8 cellular contexts compared by ENCODE assay signal in genomic region chr2:238239552-238239871, GRCh38. TPM values are rescaled to one million over a fixed set of nuclear protein-coding genes. Genes with fewer than 3 reads are reported as not detected.
A peak's percentile ranks its signal among the peaks of the same experiment; 100 is the strongest.
DNase-seq lines count a peak whose midpoint lies in the region; ATAC-seq and TF ChIP-seq lines count a peak whose summit lies in the region.

No MANE protein-coding gene starts in this region.

- H3K36me3 ChIP-seq in iPS DF 6.9 (ENCODE audit: control insufficient read depth, insufficient read depth, low read length): no peaks in the 10 kb centered on the region

- TF ChIP-seq CTCF in GM12864 (IDR thresholded peaks at IDR 0.05; ENCODE audit: low read depth, low read length, missing control alignments): no peak
- no peak for TF ChIP-seq CTCF in activated B cell treated with CpG ODN at 0.5 μM for 24 hours (IDR thresholded peaks at IDR 0.05)

- intact Hi-C loops in activated B cell treated with CpG ODN at 0.5 μM for 24 hours (cut with micrococcal nuclease): loop anchor here (10.0 kb wide), 2 partner anchors 135 to 565 kb away; partner anchors contain the start of gene ESPNL

- peaks cover 10% of the 10 kb centered on the region; the same call in 1 of the 2 replicates for H3K27me3 ChIP-seq in iPS DF 6.9 (ENCODE audit: control insufficient read depth, insufficient read depth, low read length)

- H3K4me3 ChIP-seq in GM12864 (ENCODE audit: low read depth, low read length) (peak overlapping the region; percentile 56), iPS DF 6.9 (ENCODE audit: low read length) (peak overlapping the region; percentile 86)

- H3K27me3 Mint-ChIP-seq in activated B cell treated with CpG ODN at 0.5 μM for 24 hours: peaks cover 13% of the 10 kb centered on the region

- CTCF ChIA-PET in activated B cell treated with CpG ODN at 0.5 μM for 24 hours (lab: Charles Lee): no interaction called here

- no peaks in the 10 kb centered on the region for H3K9me3 ChIP-seq in iPS DF 6.9 (ENCODE audit: control insufficient read depth, insufficient read depth, low read length)

- ATAC-seq in HG02798 (IDR thresholded peaks at IDR 0.05; ENCODE audit: poor library complexity, unreplicated experiment): peak; percentile 11
- peak; percentile 22 for ATAC-seq in activated B cell treated with CpG ODN at 0.5 μM for 24 hours (ENCODE audit: low read depth)
- ATAC-seq in stimulated activated effector memory CD8-positive, alpha-beta T cell treated with anti-CD3 and anti-CD28 coated beads, Interleukin-12 subunit alpha, Interleukin-12 subunit beta, amount 100 ng/mL, for 72 hours: peak; percentile 33

- H3K4me1 ChIP-seq in iPS DF 6.9 (ENCODE audit: control insufficient read depth, insufficient read depth, low read length): peaks cover 2% of the 10 kb centered on the region

- peaks cover 4% of the 10 kb centered on the region for H3K36me3 Mint-ChIP-seq in activated B cell treated with CpG ODN at 0.5 μM for 24 hours (ENCODE audit: low read depth)
- H3K36me3 Mint-ChIP-seq in stimulated activated effector memory CD8-positive, alpha-beta T cell treated with anti-CD3 and anti-CD28 coated beads, Interleukin-12 subunit alpha, Interleukin-12 subunit beta, amount 100 ng/mL, for 72 hours: peaks cover 10% of the 10 kb centered on the region

- H3K27ac Mint-ChIP-seq in activated B cell treated with CpG ODN at 0.5 μM for 24 hours: no peak overlapping the region
- H3K27ac Mint-ChIP-seq in stimulated activated effector memory CD8-positive, alpha-beta T cell treated with anti-CD3 and anti-CD28 coated beads, Interleukin-12 subunit alpha, Interleukin-12 subunit beta, amount 100 ng/mL, for 72 hours: no peak overlapping the region

- POLR2A ChIA-PET in activated B cell treated with CpG ODN at 0.5 μM for 24 hours (lab: Charles Lee): interaction anchor here (1.1 to 1.6 kb wide), 3 partner anchors 8 to 179 kb away, joined by 3 to 5 read pairs (median 3); partner anchors contain the start of genes PER2 and SCLY

- WGBS in iPS DF 6.9 (ENCODE audit: insufficient coverage, insufficient read length): no CpG with 5 or more reads among the region's 42 CpGs

- H3K27ac ChIP-seq in iPS DF 6.9 (ENCODE audit: low read length): no peak overlapping the region

- no peaks in the 10 kb centered on the region for H3K9me3 Mint-ChIP-seq in activated B cell treated with CpG ODN at 0.5 μM for 24 hours
- H3K9me3 Mint-ChIP-seq in stimulated activated effector memory CD8-positive, alpha-beta T cell treated with anti-CD3 and anti-CD28 coated beads, Interleukin-12 subunit alpha, Interleukin-12 subunit beta, amount 100 ng/mL, for 72 hours: no peaks in the 10 kb centered on the region

- peaks cover 15% of the 10 kb centered on the region for H3K4me1 Mint-ChIP-seq in activated B cell treated with CpG ODN at 0.5 μM for 24 hours
- peaks cover 6% of the 10 kb centered on the region for H3K4me1 Mint-ChIP-seq in stimulated activated effector memory CD8-positive, alpha-beta T cell treated with anti-CD3 and anti-CD28 coated beads, Interleukin-12 subunit alpha, Interleukin-12 subunit beta, amount 100 ng/mL, for 72 hours

- DNase-seq in GM12864 (ENCODE audit: low read depth) (no peak), activated B cell treated with CpG ODN at 0.5 μM for 24 hours (no peak), iPS DF 6.9 (ENCODE audit: low read depth, low spot score) (no peak), SKM-1 treated with dmso at 0.1 percent for 144 hours (lab: John Stamatoyannopoulos, UW; ENCODE audit: unreplicated experiment) (no peak), NCI-H345 (lab: John Stamatoyannopoulos, UW) (no peak), LoVo (ENCODE audit: low spot score) (no peak)
- no peak for DNase-seq in stimulated activated effector memory CD8-positive, alpha-beta T cell treated with anti-CD3 and anti-CD28 coated beads, Interleukin-12 subunit alpha, Interleukin-12 subunit beta, amount 100 ng/mL, for 72 hours (ENCODE audit: low spot score in 2 of 2)

- peak overlapping the region; percentile 52 for H3K4me3 Mint-ChIP-seq in activated B cell treated with CpG ODN at 0.5 μM for 24 hours
- H3K4me3 Mint-ChIP-seq in stimulated activated effector memory CD8-positive, alpha-beta T cell treated with anti-CD3 and anti-CD28 coated beads, Interleukin-12 subunit alpha, Interleukin-12 subunit beta, amount 100 ng/mL, for 72 hours: peak overlapping the region; percentile 77

RNA-seq across cellular contexts. Expression of gene HES6, which starts 0.3 kb away (rescaled TPM):
- total RNA-seq in activated B cell treated with CpG ODN at 0.5 μM for 24 hours: 4.4 and 5.0 TPM in 2 replicates

RNA-seq across cellular contexts. Expression of gene ILKAP, which starts 36.0 kb away (rescaled TPM):
- 64.4 and 77.3 TPM in 2 replicates for total RNA-seq in activated B cell treated with CpG ODN at 0.5 μM for 24 hours

RNA-seq across cellular contexts. Expression of gene PER2, which starts 48.9 kb away (rescaled TPM):
- total RNA-seq in activated B cell treated with CpG ODN at 0.5 μM for 24 hours: 15.8 and 16.6 TPM in 2 replicates
